In the genomic region with DNA sequence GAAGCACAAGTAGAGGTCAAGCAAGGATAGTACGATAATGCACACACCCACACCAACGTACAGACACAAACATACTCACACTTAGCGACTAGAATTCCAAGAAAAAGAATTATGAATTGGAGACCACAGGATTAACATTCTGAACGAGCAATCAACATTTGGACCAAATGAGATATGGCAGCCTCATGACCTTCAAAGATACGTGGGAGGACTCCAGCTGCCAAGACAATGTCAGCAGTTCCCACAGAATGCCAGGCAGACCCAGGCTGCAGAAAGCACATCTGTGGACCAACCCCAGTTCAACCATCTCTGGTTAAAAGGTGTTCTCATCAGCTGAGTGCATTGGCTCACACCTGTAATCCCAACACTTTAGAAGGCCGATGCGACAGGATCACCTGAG, we compare ENCODE assay signal across 23 cellular contexts.
"Had no signal": no experiment of that assay in that cellular context is flagged by ENCODE, and none has a peak within 500 bp of the region (broad histone marks: within the 10 kb centered on the region; RNA-seq: fewer than 3 reads in every experiment).

No MANE protein-coding gene starts in this region.

- H3K27me3 ChIP-seq: adrenal gland, breast epithelium had no signal

- DNase-seq: activated CD4-positive, alpha-beta memory T cell treated with anti-CD3 and anti-CD28 coated beads for 36 hours; activated CD4-positive, alpha-beta T cell treated with anti-CD3 and anti-CD28 coated beads, Interleukin-2, amount 10 ng/mL, durations not matched to agents 7 days and 5 days; activated CD4-positive, CD25-positive, alpha-beta regulatory T cell; activated gamma-delta T cell treated with Interleukin-2 at 50 U/mL for 16 hours; activated naive CD4-positive, alpha-beta T cell treated with anti-CD3 and anti-CD28 coated beads, Interleukin-2, amount 10 ng/mL, durations not matched to agents 7 days and 5 days; activated naive CD8-positive, alpha-beta T cell treated with anti-CD3 and anti-CD28 coated beads, Interleukin-2, amount 10 ng/mL, durations not matched to agents 7 days and 5 days; activated T-cell treated with anti-CD3 and anti-CD28 coated beads for 4 hours; activated T-cell treated with anti-CD3 and anti-CD28 coated beads, Interleukin-2, amount 50 U/mL, for 72 hours; adrenal gland; aorta; KG1; NCI-H1092; NCI-H1417; NCI-H1930; NCI-H345; PC-3; SIG-M5; T-helper 17 cell; T-helper 9 cell had no signal

- H3K36me3 Mint-ChIP-seq: activated CD4-positive, alpha-beta memory T cell treated with anti-CD3 and anti-CD28 coated beads for 36 hours; activated naive CD4-positive, alpha-beta T cell treated with anti-CD3 and anti-CD28 coated beads, Interleukin-2, amount 10 ng/mL, durations not matched to agents 7 days and 5 days; activated naive CD8-positive, alpha-beta T cell treated with anti-CD3 and anti-CD28 coated beads, Interleukin-2, amount 10 ng/mL, durations not matched to agents 7 days and 5 days; IgD-negative memory B cell had no signal

- H3K4me1 ChIP-seq: adrenal gland, breast epithelium had no signal

- H3K4me1 Mint-ChIP-seq: activated CD4-positive, alpha-beta T cell treated with anti-CD3 and anti-CD28 coated beads, Interleukin-2, amount 10 ng/mL, durations not matched to agents 7 days and 5 days; activated naive CD4-positive, alpha-beta T cell treated with anti-CD3 and anti-CD28 coated beads, Interleukin-2, amount 10 ng/mL, durations not matched to agents 7 days and 5 days; activated naive CD8-positive, alpha-beta T cell treated with anti-CD3 and anti-CD28 coated beads, Interleukin-2, amount 10 ng/mL, durations not matched to agents 7 days and 5 days; IgD-negative memory B cell had no signal

- H3K4me3 ChIP-seq: adrenal gland, breast epithelium had no signal

- H3K36me3 ChIP-seq: adrenal gland, breast epithelium had no signal

- H3K9me3 Mint-ChIP-seq: activated CD4-positive, alpha-beta memory T cell treated with anti-CD3 and anti-CD28 coated beads for 36 hours; activated CD4-positive, alpha-beta T cell treated with anti-CD3 and anti-CD28 coated beads, Interleukin-2, amount 10 ng/mL, durations not matched to agents 7 days and 5 days; activated naive CD4-positive, alpha-beta T cell treated with anti-CD3 and anti-CD28 coated beads, Interleukin-2, amount 10 ng/mL, durations not matched to agents 7 days and 5 days; activated T-helper 2 cell treated with anti-CD3 and anti-CD28 coated beads, Interferon-gamma antibody, Interleukin-2, Interleukin-4, amounts not matched to agents 10 μg/mL and 5 μg/mL and 100 μg/mL, durations not matched to agents 14 hours and 24 hours and 36 hours; IgD-negative memory B cell had no signal

- H3K27ac ChIP-seq: adrenal gland, breast epithelium, VCaP had no signal

- H3K9me3 ChIP-seq: adrenal gland, breast epithelium had no signal

- H3K4me3 Mint-ChIP-seq: activated CD4-positive, alpha-beta memory T cell treated with anti-CD3 and anti-CD28 coated beads for 36 hours; activated CD4-positive, alpha-beta T cell treated with anti-CD3 and anti-CD28 coated beads, Interleukin-2, amount 10 ng/mL, durations not matched to agents 7 days and 5 days; activated naive CD4-positive, alpha-beta T cell treated with anti-CD3 and anti-CD28 coated beads, Interleukin-2, amount 10 ng/mL, durations not matched to agents 7 days and 5 days; activated naive CD8-positive, alpha-beta T cell treated with anti-CD3 and anti-CD28 coated beads, Interleukin-2, amount 10 ng/mL, durations not matched to agents 7 days and 5 days; activated T-cell treated with anti-CD3 and anti-CD28 coated beads, Interleukin-2, amount 50 U/mL, for 72 hours; IgD-negative memory B cell; T-helper 17 cell had no signal

- H3K27ac Mint-ChIP-seq: activated CD4-positive, alpha-beta memory T cell treated with anti-CD3 and anti-CD28 coated beads for 36 hours; activated CD4-positive, alpha-beta T cell treated with anti-CD3 and anti-CD28 coated beads, Interleukin-2, amount 10 ng/mL, durations not matched to agents 7 days and 5 days; activated naive CD4-positive, alpha-beta T cell treated with anti-CD3 and anti-CD28 coated beads, Interleukin-2, amount 10 ng/mL, durations not matched to agents 7 days and 5 days; activated naive CD8-positive, alpha-beta T cell treated with anti-CD3 and anti-CD28 coated beads, Interleukin-2, amount 10 ng/mL, durations not matched to agents 7 days and 5 days; activated T-cell treated with anti-CD3 and anti-CD28 coated beads, Interleukin-2, amount 50 U/mL, for 72 hours; activated T-helper 2 cell treated with anti-CD3 and anti-CD28 coated beads, Interferon-gamma antibody, Interleukin-2, Interleukin-4, amounts not matched to agents 10 μg/mL and 5 μg/mL and 100 μg/mL, durations not matched to agents 14 hours and 24 hours and 36 hours; IgD-negative memory B cell; T-helper 17 cell had no signal

- H3K27me3 Mint-ChIP-seq: activated CD4-positive, alpha-beta memory T cell treated with anti-CD3 and anti-CD28 coated beads for 36 hours; activated naive CD4-positive, alpha-beta T cell treated with anti-CD3 and anti-CD28 coated beads, Interleukin-2, amount 10 ng/mL, durations not matched to agents 7 days and 5 days; activated naive CD8-positive, alpha-beta T cell treated with anti-CD3 and anti-CD28 coated beads, Interleukin-2, amount 10 ng/mL, durations not matched to agents 7 days and 5 days; IgD-negative memory B cell; T-helper 17 cell had no signal

- ATAC-seq: activated T-cell treated with anti-CD3 and anti-CD28 coated beads, Interleukin-2, amount 50 U/mL, for 72 hours; PC-3; T-helper 17 cell had no signal
